In genomic region chr19:51552996-51553725, GRCh38 we compare ENCODE assay signal across 1 cellular context.
TF ChIP-seq lines count a peak whose summit lies in the region.

No MANE protein-coding gene starts in this region.

TF ChIP-seq in HepG2, 621 proteins besides CTCF, POLR2A, EP300 and RAD21 (continued from another document and continues in another):
- TF ChIP-seq ZNF891 (CRISPR knock-in tag; IDR thresholded peaks at IDR 0.05): peak; percentile 73; the same call in 1 of the 2 replicates
- 0 out of 2 replicates have a peak, but pooled peaks have one; percentile 47 for TF ChIP-seq ZBTB42 (CRISPR knock-in tag; IDR thresholded peaks at IDR 0.05)
- TF ChIP-seq ZNF766 (CRISPR knock-in tag; IDR thresholded peaks at IDR 0.05; ENCODE audit: borderline replicate concordance): peak; percentile 80; the same call in 1 of the 2 replicates
- TF ChIP-seq SP1 (IDR thresholded peaks at IDR 0.05): no peak
- no peak for TF ChIP-seq SP1 (CRISPR knock-in tag; IDR thresholded peaks at IDR 0.05)
- 0 out of 2 replicates have a peak, but pooled peaks have one; percentile 28 for TF ChIP-seq PHF20 (CRISPR knock-in tag; IDR thresholded peaks at IDR 0.05)
- peak; percentile 82; the same call in 1 of the 2 replicates for TF ChIP-seq KDM4B (CRISPR knock-in tag; IDR thresholded peaks at IDR 0.05)
- peak; percentile 43; the same call in 1 of the 2 replicates for TF ChIP-seq ZNF589 (CRISPR knock-in tag; conservative IDR thresholded peaks at IDR 0.05)
- TF ChIP-seq JUNB (CRISPR knock-in tag; IDR thresholded peaks at IDR 0.05; ENCODE audit: borderline replicate concordance): peak; percentile 52; the same call in 1 of the 2 replicates
- TF ChIP-seq, protein P1, sequence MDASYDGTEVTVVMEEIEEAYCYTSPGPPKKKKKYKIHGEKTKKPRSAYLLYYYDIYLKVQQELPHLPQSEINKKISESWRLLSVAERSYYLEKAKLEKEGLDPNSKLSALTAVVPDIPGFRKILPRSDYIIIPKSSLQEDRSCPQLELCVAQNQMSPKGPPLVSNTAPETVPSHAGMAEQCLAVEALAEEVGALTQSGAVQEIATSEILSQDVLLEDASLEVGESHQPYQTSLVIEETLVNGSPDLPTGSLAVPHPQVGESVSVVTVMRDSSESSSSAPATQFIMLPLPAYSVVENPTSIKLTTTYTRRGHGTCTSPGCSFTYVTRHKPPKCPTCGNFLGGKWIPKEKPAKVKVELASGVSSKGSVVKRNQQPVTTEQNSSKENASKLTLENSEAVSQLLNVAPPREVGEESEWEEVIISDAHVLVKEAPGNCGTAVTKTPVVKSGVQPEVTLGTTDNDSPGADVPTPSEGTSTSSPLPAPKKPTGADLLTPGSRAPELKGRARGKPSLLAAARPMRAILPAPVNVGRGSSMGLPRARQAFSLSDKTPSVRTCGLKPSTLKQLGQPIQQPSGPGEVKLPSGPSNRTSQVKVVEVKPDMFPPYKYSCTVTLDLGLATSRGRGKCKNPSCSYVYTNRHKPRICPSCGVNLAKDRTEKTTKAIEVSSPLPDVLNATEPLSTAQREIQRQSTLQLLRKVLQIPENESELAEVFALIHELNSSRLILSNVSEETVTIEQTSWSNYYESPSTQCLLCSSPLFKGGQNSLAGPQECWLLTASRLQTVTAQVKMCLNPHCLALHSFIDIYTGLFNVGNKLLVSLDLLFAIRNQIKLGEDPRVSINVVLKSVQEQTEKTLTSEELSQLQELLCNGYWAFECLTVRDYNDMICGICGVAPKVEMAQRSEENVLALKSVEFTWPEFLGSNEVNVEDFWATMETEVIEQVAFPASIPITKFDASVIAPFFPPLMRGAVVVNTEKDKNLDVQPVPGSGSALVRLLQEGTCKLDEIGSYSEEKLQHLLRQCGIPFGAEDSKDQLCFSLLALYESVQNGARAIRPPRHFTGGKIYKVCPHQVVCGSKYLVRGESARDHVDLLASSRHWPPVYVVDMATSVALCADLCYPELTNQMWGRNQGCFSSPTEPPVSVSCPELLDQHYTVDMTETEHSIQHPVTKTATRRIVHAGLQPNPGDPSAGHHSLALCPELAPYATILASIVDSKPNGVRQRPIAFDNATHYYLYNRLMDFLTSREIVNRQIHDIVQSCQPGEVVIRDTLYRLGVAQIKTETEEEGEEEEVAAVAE (CRISPR knock-in tag; IDR thresholded peaks at IDR 0.05; ENCODE audit: borderline replicate concordance): peak; percentile 88
- peak; percentile 91 for TF ChIP-seq SALL1 (CRISPR knock-in tag; IDR thresholded peaks at IDR 0.05)
- TF ChIP-seq HOMEZ (CRISPR knock-in tag; IDR thresholded peaks at IDR 0.05; ENCODE audit: low read depth): 0 out of 2 replicates have a peak, but pooled peaks have one; percentile 47
- peak; percentile 13; the same call in 1 of the 2 replicates for TF ChIP-seq STAG1 (CRISPR knock-in tag; IDR thresholded peaks at IDR 0.05)
- peak; percentile 93 for TF ChIP-seq HOXA5 (CRISPR knock-in tag; IDR thresholded peaks at IDR 0.05)
- TF ChIP-seq ZFAT (CRISPR knock-in tag; conservative IDR thresholded peaks at IDR 0.05): 0 out of 2 replicates have a peak, but pooled peaks have one; percentile 47
- TF ChIP-seq SAP130 (CRISPR knock-in tag; IDR thresholded peaks at IDR 0.05; ENCODE audit: low read depth): peak; percentile 60
- peak; percentile 77 for TF ChIP-seq ZNF781 (CRISPR knock-in tag; IDR thresholded peaks at IDR 0.05; ENCODE audit: borderline replicate concordance, not compliant biosample characterization)
- peak; percentile 41; the same call in 1 of the 2 replicates for TF ChIP-seq SOX5 (CRISPR knock-in tag; IDR thresholded peaks at IDR 0.05; ENCODE audit: borderline replicate concordance)
- TF ChIP-seq ONECUT2 (CRISPR knock-in tag; IDR thresholded peaks at IDR 0.05): no peak
- TF ChIP-seq CREB3 (CRISPR knock-in tag; IDR thresholded peaks at IDR 0.05): peak; percentile 89
- TF ChIP-seq, protein P2, sequence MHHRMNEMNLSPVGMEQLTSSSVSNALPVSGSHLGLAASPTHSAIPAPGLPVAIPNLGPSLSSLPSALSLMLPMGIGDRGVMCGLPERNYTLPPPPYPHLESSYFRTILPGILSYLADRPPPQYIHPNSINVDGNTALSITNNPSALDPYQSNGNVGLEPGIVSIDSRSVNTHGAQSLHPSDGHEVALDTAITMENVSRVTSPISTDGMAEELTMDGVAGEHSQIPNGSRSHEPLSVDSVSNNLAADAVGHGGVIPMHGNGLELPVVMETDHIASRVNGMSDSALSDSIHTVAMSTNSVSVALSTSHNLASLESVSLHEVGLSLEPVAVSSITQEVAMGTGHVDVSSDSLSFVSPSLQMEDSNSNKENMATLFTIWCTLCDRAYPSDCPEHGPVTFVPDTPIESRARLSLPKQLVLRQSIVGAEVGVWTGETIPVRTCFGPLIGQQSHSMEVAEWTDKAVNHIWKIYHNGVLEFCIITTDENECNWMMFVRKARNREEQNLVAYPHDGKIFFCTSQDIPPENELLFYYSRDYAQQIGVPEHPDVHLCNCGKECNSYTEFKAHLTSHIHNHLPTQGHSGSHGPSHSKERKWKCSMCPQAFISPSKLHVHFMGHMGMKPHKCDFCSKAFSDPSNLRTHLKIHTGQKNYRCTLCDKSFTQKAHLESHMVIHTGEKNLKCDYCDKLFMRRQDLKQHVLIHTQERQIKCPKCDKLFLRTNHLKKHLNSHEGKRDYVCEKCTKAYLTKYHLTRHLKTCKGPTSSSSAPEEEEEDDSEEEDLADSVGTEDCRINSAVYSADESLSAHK (CRISPR knock-in tag; IDR thresholded peaks at IDR 0.05; ENCODE audit: borderline replicate concordance): 0 out of 2 replicates have a peak, but pooled peaks have one; percentile 61
- TF ChIP-seq, protein P3, sequence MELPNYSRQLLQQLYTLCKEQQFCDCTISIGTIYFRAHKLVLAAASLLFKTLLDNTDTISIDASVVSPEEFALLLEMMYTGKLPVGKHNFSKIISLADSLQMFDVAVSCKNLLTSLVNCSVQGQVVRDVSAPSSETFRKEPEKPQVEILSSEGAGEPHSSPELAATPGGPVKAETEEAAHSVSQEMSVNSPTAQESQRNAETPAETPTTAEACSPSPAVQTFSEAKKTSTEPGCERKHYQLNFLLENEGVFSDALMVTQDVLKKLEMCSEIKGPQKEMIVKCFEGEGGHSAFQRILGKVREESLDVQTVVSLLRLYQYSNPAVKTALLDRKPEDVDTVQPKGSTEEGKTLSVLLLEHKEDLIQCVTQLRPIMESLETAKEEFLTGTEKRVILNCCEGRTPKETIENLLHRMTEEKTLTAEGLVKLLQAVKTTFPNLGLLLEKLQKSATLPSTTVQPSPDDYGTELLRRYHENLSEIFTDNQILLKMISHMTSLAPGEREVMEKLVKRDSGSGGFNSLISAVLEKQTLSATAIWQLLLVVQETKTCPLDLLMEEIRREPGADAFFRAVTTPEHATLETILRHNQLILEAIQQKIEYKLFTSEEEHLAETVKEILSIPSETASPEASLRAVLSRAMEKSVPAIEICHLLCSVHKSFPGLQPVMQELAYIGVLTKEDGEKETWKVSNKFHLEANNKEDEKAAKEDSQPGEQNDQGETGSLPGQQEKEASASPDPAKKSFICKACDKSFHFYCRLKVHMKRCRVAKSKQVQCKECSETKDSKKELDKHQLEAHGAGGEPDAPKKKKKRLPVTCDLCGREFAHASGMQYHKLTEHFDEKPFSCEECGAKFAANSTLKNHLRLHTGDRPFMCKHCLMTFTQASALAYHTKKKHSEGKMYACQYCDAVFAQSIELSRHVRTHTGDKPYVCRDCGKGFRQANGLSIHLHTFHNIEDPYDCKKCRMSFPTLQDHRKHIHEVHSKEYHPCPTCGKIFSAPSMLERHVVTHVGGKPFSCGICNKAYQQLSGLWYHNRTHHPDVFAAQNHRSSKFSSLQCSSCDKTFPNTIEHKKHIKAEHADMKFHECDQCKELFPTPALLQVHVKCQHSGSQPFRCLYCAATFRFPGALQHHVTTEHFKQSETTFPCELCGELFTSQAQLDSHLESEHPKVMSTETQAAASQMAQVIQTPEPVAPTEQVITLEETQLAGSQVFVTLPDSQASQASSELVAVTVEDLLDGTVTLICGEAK (IDR thresholded peaks at IDR 0.05): no peak
- TF ChIP-seq, protein P3 (CRISPR knock-in tag; IDR thresholded peaks at IDR 0.05): peak; percentile 65; the same call in 1 of the 2 replicates
- no peak for TF ChIP-seq JARID2 (CRISPR knock-in tag; IDR thresholded peaks at IDR 0.05; ENCODE audit: insufficient replicate concordance)
- peak; percentile 60; the same call in 1 of the 2 replicates for TF ChIP-seq ZNF329 (CRISPR knock-in tag; IDR thresholded peaks at IDR 0.05; ENCODE audit: low read depth)
- peak; percentile 68; the same call in 1 of the 2 replicates for TF ChIP-seq ARNT2 (CRISPR knock-in tag; IDR thresholded peaks at IDR 0.05; ENCODE audit: low read depth)
- peak; percentile 79 for TF ChIP-seq SIX4 (CRISPR knock-in tag; IDR thresholded peaks at IDR 0.05)
- TF ChIP-seq ZSCAN20 (CRISPR knock-in tag; IDR thresholded peaks at IDR 0.05; ENCODE audit: borderline replicate concordance): 0 out of 2 replicates have a peak, but pooled peaks have one; percentile 56
- TF ChIP-seq, protein P4, sequence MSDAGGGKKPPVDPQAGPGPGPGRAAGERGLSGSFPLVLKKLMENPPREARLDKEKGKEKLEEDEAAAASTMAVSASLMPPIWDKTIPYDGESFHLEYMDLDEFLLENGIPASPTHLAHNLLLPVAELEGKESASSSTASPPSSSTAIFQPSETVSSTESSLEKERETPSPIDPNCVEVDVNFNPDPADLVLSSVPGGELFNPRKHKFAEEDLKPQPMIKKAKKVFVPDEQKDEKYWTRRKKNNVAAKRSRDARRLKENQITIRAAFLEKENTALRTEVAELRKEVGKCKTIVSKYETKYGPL (CRISPR knock-in tag; IDR thresholded peaks at IDR 0.05): peak; percentile 83
- TF ChIP-seq, protein P5, sequence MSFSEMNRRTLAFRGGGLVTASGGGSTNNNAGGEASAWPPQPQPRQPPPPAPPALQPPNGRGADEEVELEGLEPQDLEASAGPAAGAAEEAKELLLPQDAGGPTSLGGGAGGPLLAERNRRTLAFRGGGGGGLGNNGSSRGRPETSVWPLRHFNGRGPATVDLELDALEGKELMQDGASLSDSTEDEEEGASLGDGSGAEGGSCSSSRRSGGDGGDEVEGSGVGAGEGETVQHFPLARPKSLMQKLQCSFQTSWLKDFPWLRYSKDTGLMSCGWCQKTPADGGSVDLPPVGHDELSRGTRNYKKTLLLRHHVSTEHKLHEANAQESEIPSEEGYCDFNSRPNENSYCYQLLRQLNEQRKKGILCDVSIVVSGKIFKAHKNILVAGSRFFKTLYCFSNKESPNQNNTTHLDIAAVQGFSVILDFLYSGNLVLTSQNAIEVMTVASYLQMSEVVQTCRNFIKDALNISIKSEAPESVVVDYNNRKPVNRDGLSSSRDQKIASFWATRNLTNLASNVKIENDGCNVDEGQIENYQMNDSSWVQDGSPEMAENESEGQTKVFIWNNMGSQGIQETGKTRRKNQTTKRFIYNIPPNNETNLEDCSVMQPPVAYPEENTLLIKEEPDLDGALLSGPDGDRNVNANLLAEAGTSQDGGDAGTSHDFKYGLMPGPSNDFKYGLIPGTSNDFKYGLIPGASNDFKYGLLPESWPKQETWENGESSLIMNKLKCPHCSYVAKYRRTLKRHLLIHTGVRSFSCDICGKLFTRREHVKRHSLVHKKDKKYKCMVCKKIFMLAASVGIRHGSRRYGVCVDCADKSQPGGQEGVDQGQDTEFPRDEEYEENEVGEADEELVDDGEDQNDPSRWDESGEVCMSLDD (CRISPR knock-in tag; IDR thresholded peaks at IDR 0.05; ENCODE audit: borderline replicate concordance): peak; percentile 65; the same call in 1 of the 2 replicates
- 0 out of 2 replicates have a peak, but pooled peaks have one; percentile 28 for TF ChIP-seq ZNF143 (CRISPR knock-in tag; IDR thresholded peaks at IDR 0.05)
- no peak for TF ChIP-seq ZNF24 (IDR thresholded peaks at IDR 0.05)
- no peak for TF ChIP-seq KDM5B (CRISPR knock-in tag; IDR thresholded peaks at IDR 0.05; ENCODE audit: borderline replicate concordance)
- peak; percentile 70; the same call in 1 of the 2 replicates for TF ChIP-seq RXRB (CRISPR knock-in tag; IDR thresholded peaks at IDR 0.05; ENCODE audit: borderline replicate concordance)
- no peak for TF ChIP-seq ZNF224 (CRISPR knock-in tag; IDR thresholded peaks at IDR 0.05)
- peak; percentile 94 for TF ChIP-seq AHR (CRISPR knock-in tag; IDR thresholded peaks at IDR 0.05)
- 0 out of 2 replicates have a peak, but pooled peaks have one; percentile 36 for TF ChIP-seq ZNF749 (CRISPR knock-in tag; IDR thresholded peaks at IDR 0.05; ENCODE audit: borderline replicate concordance)
